In the genomic region with DNA sequence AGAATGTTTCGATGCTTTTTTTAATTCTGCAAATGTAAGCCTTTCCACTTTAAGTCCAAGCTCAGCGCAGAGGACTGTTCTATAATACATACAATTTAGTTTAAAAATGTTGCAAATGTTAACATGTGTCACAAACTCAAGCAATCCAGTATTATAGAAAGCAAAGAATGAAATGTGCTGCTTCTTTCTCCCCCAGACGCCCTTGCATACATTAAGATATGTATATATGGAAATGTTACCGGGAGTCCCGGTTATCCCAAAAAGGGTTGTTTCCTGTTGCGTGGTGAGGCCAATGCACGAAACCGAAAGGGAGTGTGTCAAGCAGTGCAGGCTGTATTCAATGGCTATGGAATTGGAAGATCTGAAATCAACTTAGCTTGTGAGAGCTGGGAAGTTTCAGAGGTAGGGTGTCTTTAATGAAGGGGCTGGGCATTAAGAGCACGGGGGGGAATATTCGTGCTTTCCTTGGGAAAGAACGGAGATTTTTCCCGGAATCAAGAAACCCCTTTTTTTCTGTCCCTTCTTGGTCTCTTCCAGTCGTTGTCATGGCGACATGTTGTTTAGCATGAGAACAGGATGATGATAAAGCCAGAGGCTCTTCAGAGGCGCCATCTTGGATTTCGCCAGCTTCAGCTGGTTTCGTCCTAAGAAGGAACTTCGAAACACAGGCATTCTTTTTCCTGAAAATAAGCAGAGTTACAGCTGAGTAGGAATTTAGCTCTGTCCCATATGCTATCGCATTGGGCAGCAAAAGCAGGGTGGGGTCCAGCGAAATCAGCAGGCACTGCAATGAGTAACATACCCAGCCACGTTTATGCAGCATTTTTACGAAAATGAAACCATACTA, we compare ENCODE assay signal across 8 cellular contexts. TPM values are rescaled to one million over a fixed set of nuclear protein-coding genes. Genes with fewer than 3 reads are reported as not detected.
DNase-seq lines count a peak whose midpoint lies in the region; ATAC-seq, FAIRE-seq and TF ChIP-seq lines count a peak whose summit lies in the region.

No MANE protein-coding gene starts in this region.

- no peaks in the 10 kb centered on the region for H3K9me3 ChIP-seq in heart right ventricle

- peaks cover 0 to 34% (median 20%) of the 10 kb centered on the region in 9 donors for H3K4me1 ChIP-seq in heart right ventricle
- H3K4me1 ChIP-seq in urinary bladder (ENCODE audit: insufficient read depth), result no peaks in the 10 kb centered on the region

- peak; percentile 66 for TF ChIP-seq POLR2A in GM12892 (IDR thresholded peaks at IDR 0.05; ENCODE audit: low read depth, low read length)

- WGBS in heart right ventricle, 2 donors, result 1% methylated on average over 22 of the region's 22 CpGs
- whole genome bisulfite sequencing in urinary bladder, result under 1% methylated on average over 22 of the region's 22 CpGs

- TF ChIP-seq CTCF in heart right ventricle (IDR thresholded peaks at IDR 0.05), result peak in 2 of 9 donors; percentile 15 to 34

- H3K27ac ChIP-seq in heart right ventricle (peak overlapping the region; percentile 77 to 99 (median 98)), urinary bladder (ENCODE audit: low read depth) (peak overlapping the region; percentile 99)

- H3K4me3 ChIP-seq in heart right ventricle, result peak overlapping the region; percentile 59 to 97 (median 75)
- H3K4me3 ChIP-seq in urinary bladder (ENCODE audit: low read depth, low read length), result peak overlapping the region; percentile 83

- DNase-seq in GM12892 (ENCODE audit: insufficient read length) (peak; percentile 33), NCI-H146 (lab: John Stamatoyannopoulos, UW) (peak; percentile 91), T follicular helper cell (ENCODE audit: low read depth) (peak; percentile 67), amniotic epithelial cell (ENCODE audit: low read depth) (peak; percentile 99), heart right ventricle (peak; percentile 55 to 87), posterior cingulate gyrus (peak; percentile 62 to 97 (median 79))

- FAIRE-seq in GM12892 (lab: Jason Lieb, UNC), result peak; percentile 76

- intact Hi-C loops in heart right ventricle (cut with DNase I) (loop anchor here (1.0 to 10.0 kb wide), 15 partner anchors 17 to 265 kb away; partner anchors contain the start of genes PSMG4 (in 3 of the 10), SERPINB6 (in 2 of the 10), SERPINB1 (in 1 of the 10) and WRNIP1 (in 1 of the 10)), posterior cingulate gyrus (cut with DNase I) (loop anchor here (1.0 to 10.0 kb wide), 3 partner anchors 19 to 265 kb away; partner anchors contain the start of genes PSMG4 and SERPINB6)

- H3K36me3 ChIP-seq in heart right ventricle (peaks cover 0 to 6% (median 0%) of the 10 kb centered on the region in 9 donors), urinary bladder (ENCODE audit: insufficient read depth) (no peaks in the 10 kb centered on the region)

- H3K27me3 ChIP-seq in heart right ventricle, result no peaks in the 10 kb centered on the region

- ATAC-seq in HG02840 (IDR thresholded peaks at IDR 0.05; ENCODE audit: low FRiP score, unreplicated experiment) (peak; percentile 74), heart right ventricle (peak; percentile 71 to 86 (median 77))

RNA-seq across cellular contexts. Expression of gene NQO2, which starts 10.1 kb away (rescaled TPM):
- 9.2 TPM for polyA plus RNA-seq in GM12892 (2012; ENCODE audit: missing spikeins)
- total RNA-seq in heart right ventricle (10 to 100 TPM; 29.5 to 88.4 (median 48.2) TPM), urinary bladder (8.7 TPM)
- polyA plus RNA-seq in heart right ventricle (100 to 1,000 TPM in 1 of 2 donors, 10 to 100 TPM in 1; 52.3 to 107 TPM), urinary bladder (25.5 TPM)

RNA-seq across cellular contexts. Expression of gene SERPINB6, which starts 18.2 kb away (rescaled TPM):
- polyA plus RNA-seq in GM12892 (2012; ENCODE audit: missing spikeins), result 5.9 TPM
- total RNA-seq in heart right ventricle (100 to 1,000 TPM; 163 to 261 (median 183) TPM), urinary bladder (58.8 TPM)
- polyA plus RNA-seq in heart right ventricle (100 to 1,000 TPM; 138 to 153 TPM), urinary bladder (130 TPM)

Comparison
In these comparisons a context has a peak if more than half of its experiments do, and no peak if none do; other contexts are left out.
1. Peak in every context shown above with its lines: DNase-seq, ATAC-seq, H3K4me3 ChIP-seq and H3K27ac ChIP-seq.
2. DNase-seq: peak in every context shown above with its lines; median percentile 99 in amniotic epithelial cell; 91 in NCI-H146; 79 in posterior cingulate gyrus; 71 in heart right ventricle; 67 in T follicular helper cell; 33 in GM12892.